10 cellular contexts compared by ENCODE assay signal in the genomic region with DNA sequence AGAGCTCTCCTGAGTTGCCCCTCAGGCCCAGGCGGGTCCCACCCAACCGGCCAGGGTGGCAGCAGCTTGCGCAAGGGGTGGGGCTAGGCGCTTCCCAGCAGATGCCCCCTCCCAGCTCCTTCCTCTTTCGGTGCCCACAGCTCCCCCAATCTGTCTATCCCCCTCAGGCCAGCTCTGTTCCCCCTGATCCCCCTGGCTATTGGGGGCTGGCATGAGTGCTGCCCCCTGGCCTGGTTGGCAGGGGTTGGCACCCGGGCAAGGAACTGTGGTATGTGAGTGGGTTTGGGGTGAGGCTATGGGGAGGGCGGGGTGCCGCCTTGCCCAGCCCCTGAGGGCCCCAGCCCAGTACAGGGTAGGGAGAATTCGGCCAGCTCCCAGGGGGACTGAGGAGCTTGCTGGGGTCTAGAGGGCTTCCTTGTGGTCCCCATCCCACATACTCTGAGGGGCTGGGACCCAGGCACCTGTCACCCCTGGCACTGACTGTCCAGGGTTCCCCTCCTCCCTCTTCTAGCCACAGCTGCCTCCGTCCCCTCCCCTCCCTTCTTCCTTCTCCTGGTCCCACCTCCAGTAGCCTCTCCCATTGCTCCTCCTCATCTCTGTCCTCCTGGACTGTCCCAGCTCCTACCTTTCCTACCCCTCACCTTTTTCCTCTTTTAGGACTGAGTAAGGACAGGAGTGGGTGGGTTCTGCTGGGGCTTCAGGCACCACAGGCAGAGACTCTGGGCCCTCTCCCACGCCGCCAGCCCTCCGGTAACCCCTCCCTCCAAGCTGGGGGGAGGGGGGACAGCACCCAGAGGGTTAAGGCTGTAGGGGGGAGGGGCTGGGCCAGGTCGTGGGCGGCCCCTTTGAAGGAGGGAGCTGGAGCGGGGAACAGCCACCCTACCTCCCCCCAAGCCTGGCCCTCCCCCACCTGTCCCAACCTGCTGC. TPM values are rescaled to one million over a fixed set of nuclear protein-coding genes. Genes with fewer than 3 reads are reported as not detected.
DNase-seq lines count a peak whose midpoint lies in the region; TF ChIP-seq lines count a peak whose summit lies in the region.
"Had no signal": no experiment of that assay in that cellular context is flagged by ENCODE, and none has a peak within 500 bp of the region (broad histone marks: within the 10 kb centered on the region; RNA-seq: fewer than 3 reads in every experiment).

No MANE protein-coding gene starts in this region.

- no peak overlapping the region for H2BK15ac ChIP-seq in mesendoderm (replicated peaks; ENCODE audit: low read depth)

- H3K4me1 ChIP-seq in mesendoderm (ENCODE audit: control insufficient read depth, low read depth, low read length): peaks cover 21% of the 10 kb centered on the region
- H3K4me1 ChIP-seq in thymus (ENCODE audit: control insufficient read depth, insufficient read depth, low read length): peaks cover 21% of the 10 kb centered on the region

- no peak overlapping the region for H3K4ac ChIP-seq in mesendoderm (ENCODE audit: low read depth, low read length)

- H3K56ac ChIP-seq in mesendoderm (ENCODE audit: low read length): peak overlapping the region; percentile 83

- H3K27ac ChIP-seq in adipose tissue (ENCODE audit: low read depth, low read length) (peak overlapping the region; percentile 16), mesendoderm (ENCODE audit: low read depth, low read length) (no peak overlapping the region), thymus (ENCODE audit: low read depth) (peak overlapping the region; percentile 53), brain microvascular endothelial cell (no peak overlapping the region)

- H3K4me2 ChIP-seq in mesendoderm (ENCODE audit: low read length): no peak overlapping the region

- H3K27me3 ChIP-seq in mesendoderm (ENCODE audit: insufficient read depth, low read length, poor library complexity): no peaks in the 10 kb centered on the region
- peaks cover 12% of the 10 kb centered on the region for H3K27me3 ChIP-seq in thymus (ENCODE audit: control insufficient read depth, insufficient read depth)
- no peaks in the 10 kb centered on the region for H3K27me3 ChIP-seq in brain microvascular endothelial cell (replicated peaks)

- WGBS in adipose tissue, 3 donors: 37 to 60% (median 38%) methylated on average over 14 to 16 of the region's 16 CpGs
- WGBS in mesendoderm (ENCODE audit: extremely low coverage, insufficient coverage, low lambda C conversion rate): no CpG with 5 or more reads among the region's 16 CpGs
- 79% methylated on average over 16 of the region's 16 CpGs for WGBS in thymus

- peak overlapping the region; percentile 42 for H3K9ac ChIP-seq in mesendoderm (ENCODE audit: low read length)

- H3K79me1 ChIP-seq in mesendoderm (ENCODE audit: low read length): peaks cover 7% of the 10 kb centered on the region

- no peak overlapping the region for H2AK5ac ChIP-seq in mesendoderm (ENCODE audit: low read length)

- peak overlapping the region; percentile 18 for H3K23ac ChIP-seq in mesendoderm (ENCODE audit: low read length)

- H3K4me3 ChIP-seq in mesendoderm (ENCODE audit: low read length): no peak overlapping the region
- peak overlapping the region; percentile 38 for H3K4me3 ChIP-seq in thymus (ENCODE audit: low read length)
- H3K4me3 ChIP-seq in brain microvascular endothelial cell (ENCODE audit: low read depth, low read length): no peak overlapping the region

- TF ChIP-seq CTCF in GM13976 (IDR thresholded peaks at IDR 0.05; ENCODE audit: borderline replicate concordance, control extremely low read depth, extremely low read depth, insufficient read depth, missing control alignments): no peak
- TF ChIP-seq CTCF in brain microvascular endothelial cell (IDR thresholded peaks at IDR 0.05; ENCODE audit: low read depth, low read length, missing control alignments): no peak

- no peak overlapping the region for H4K8ac ChIP-seq in mesendoderm (ENCODE audit: low read depth, low read length)

- H3K18ac ChIP-seq in mesendoderm (ENCODE audit: low read length): no peak overlapping the region

- in situ Hi-C loops in GM13976 (cut with MboI; ENCODE audit: low sequenced_read_pairs, unreplicated experiment): no loop called here
- in situ Hi-C loops in brain microvascular endothelial cell (cut with HindIII; ENCODE audit: low pct_ligation_motif_present, low sequenced_read_pairs): no loop called here

- H3K9me3 ChIP-seq in thymus (ENCODE audit: control insufficient read depth): no peaks in the 10 kb centered on the region

- H3K79me2 ChIP-seq in mesendoderm (ENCODE audit: control insufficient read depth, insufficient read depth, low read length): peaks cover 16% of the 10 kb centered on the region

- no peak overlapping the region for H2BK5ac ChIP-seq in mesendoderm (ENCODE audit: low read length)

- H3K36me3 ChIP-seq in mesendoderm (ENCODE audit: control insufficient read depth, insufficient read depth, low read length) (no peaks in the 10 kb centered on the region), thymus (ENCODE audit: control insufficient read depth, insufficient read depth) (no peaks in the 10 kb centered on the region), brain microvascular endothelial cell (replicated peaks) (peaks cover 3% of the 10 kb centered on the region)

- peak overlapping the region; percentile 35 for H4K5ac ChIP-seq in mesendoderm (ENCODE audit: low read length)

- no peak overlapping the region for H2BK120ac ChIP-seq in mesendoderm (ENCODE audit: low read depth, low read length)

- DNase-seq in SIG-M5 treated with dmso at 0.1 percent for 504 hours (lab: John Stamatoyannopoulos, UW; ENCODE audit: unreplicated experiment) (peak; percentile 80), SIG-M5 (lab: John Stamatoyannopoulos, UW) (no peak), mesendoderm (peak; percentile 38), GM13976 (ENCODE audit: low spot score) (no peak), brain microvascular endothelial cell (no peak), COR-L47 (lab: John Stamatoyannopoulos, UW) (no peak)
- DNase-seq: kidney glomerular epithelial cell, NCI-H2081 had no signal

RNA-seq across cellular contexts. Expression of a gene that starts 5.7 kb away (rescaled TPM):
- polyA plus RNA-seq in adipose tissue (10 to 100 TPM; 30.4 to 55.4 (median 35.7) TPM), thymus (21.9 TPM)
- 7.4 TPM for polyA plus RNA-seq in mesendoderm (2013, experiment 1 of 2)
- 6.9 TPM for polyA plus RNA-seq in mesendoderm (2013, experiment 2 of 2)

RNA-seq across cellular contexts. Expression of a gene that starts 14.9 kb away (rescaled TPM):
- polyA plus RNA-seq in adipose tissue: not detected
- 0.28 TPM for polyA plus RNA-seq in mesendoderm (2013, experiment 1 of 2)
- polyA plus RNA-seq in mesendoderm (2013, experiment 2 of 2): 0.11 TPM
- 0.16 TPM for polyA plus RNA-seq in thymus

RNA-seq across cellular contexts. Expression of a gene that starts 25.1 kb away (rescaled TPM):
- polyA plus RNA-seq in adipose tissue (10 to 100 TPM; 15.3 to 37.9 (median 21.7) TPM), thymus (34.8 TPM)
- polyA plus RNA-seq in mesendoderm (2013, experiment 1 of 2): 74.3 TPM
- 74.9 TPM for polyA plus RNA-seq in mesendoderm (2013, experiment 2 of 2)

RNA-seq across cellular contexts. Expression of a gene that starts 25.3 kb away (rescaled TPM):
- polyA plus RNA-seq in adipose tissue: under 1 TPM; 0.48 to 0.86 (median 0.67) TPM
- polyA plus RNA-seq in mesendoderm (2013, experiment 1 of 2): 0.03 TPM
- 0.03 TPM for polyA plus RNA-seq in mesendoderm (2013, experiment 2 of 2)
- 7.8 TPM for polyA plus RNA-seq in thymus

RNA-seq across cellular contexts. Expression of a gene that starts 25.3 kb away (rescaled TPM):
- polyA plus RNA-seq in adipose tissue (not detected), thymus (not detected)
- polyA plus RNA-seq in mesendoderm (2013, experiment 1 of 2): not detected
- not detected for polyA plus RNA-seq in mesendoderm (2013, experiment 2 of 2)

Comparison
In these comparisons a context has a peak if more than half of its experiments do, and no peak if none do; other contexts are left out.
1. DNase-seq: peak in SIG-M5 treated with dmso at 0.1 percent for 504 hours (single experiment) and mesendoderm (single experiment); none in SIG-M5 (single experiment), GM13976 (single experiment), brain microvascular endothelial cell (single experiment) and COR-L47 (single experiment).
2. H3K27ac ChIP-seq: peak in adipose tissue (single experiment) and thymus (single experiment); none in mesendoderm (single experiment) and brain microvascular endothelial cell (single experiment).